Comparison of ENCODE assay signal across 1 cellular context in the genomic region with DNA sequence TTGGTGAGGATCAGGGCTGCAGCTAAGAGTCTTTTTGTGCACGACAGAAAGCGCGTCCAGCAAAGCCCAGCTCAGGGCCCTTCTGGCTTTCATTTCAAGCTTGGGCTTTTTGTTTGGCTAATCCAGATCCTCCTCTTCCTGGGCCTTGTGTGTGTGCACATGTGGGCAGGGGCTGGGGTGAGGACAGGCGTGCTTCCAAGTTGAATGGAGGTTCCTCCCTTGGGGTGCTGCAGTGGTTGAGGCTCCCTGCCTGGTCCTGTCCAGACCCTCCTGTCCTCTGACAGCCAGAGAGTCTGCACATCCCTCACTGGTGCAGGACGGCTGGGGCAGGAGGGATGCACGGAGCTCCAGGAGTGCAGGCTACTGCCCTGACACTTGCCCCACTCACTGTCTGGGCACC.
TF ChIP-seq lines count a peak whose summit lies in the region.

No MANE protein-coding gene starts in this region.

TF ChIP-seq in H1, 55 proteins besides CTCF, POLR2A, EP300 and RAD21:
- TF ChIP-seq, protein P1, sequence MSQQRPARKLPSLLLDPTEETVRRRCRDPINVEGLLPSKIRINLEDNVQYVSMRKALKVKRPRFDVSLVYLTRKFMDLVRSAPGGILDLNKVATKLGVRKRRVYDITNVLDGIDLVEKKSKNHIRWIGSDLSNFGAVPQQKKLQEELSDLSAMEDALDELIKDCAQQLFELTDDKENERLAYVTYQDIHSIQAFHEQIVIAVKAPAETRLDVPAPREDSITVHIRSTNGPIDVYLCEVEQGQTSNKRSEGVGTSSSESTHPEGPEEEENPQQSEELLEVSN (IDR thresholded peaks at IDR 0.05): no peak
